In the genomic region with DNA sequence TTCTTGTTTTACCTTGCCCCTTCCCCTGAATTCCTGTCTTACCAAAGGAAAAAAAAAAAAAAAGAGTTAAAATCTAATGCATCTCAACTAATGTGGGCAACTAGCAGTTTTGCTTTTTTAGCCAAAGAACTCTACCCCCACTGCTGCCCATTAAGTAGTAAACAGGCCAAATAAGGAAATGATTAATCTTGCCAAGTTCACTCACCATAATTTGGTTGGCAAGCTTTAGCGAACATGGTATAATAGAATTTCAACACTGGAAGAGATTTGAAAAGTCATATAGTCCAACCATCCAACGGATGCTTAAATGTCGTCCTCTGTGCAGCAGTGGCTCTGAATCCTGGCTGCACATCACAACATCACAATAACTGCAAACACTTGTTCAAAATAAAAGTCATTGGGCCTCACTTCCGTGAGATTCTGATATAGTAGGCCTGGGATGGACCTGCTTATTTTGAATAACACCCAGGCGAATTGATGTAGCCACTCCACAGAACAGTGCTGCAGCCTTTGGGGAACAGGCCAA, we compare ENCODE assay signal across 12 cellular contexts.
"Had no signal": no experiment of that assay in that cellular context is flagged by ENCODE, and none has a peak within 500 bp of the region (broad histone marks: within the 10 kb centered on the region; RNA-seq: fewer than 3 reads in every experiment).

No MANE protein-coding gene starts in this region.

- H3K9me3 ChIP-seq: mucosa of descending colon had no signal

- DNase-seq: activated CD4-positive, alpha-beta T cell treated with anti-CD3 and anti-CD28 coated beads, Interleukin-2, amount 50 U/mL, for 4 hours; activated CD4-positive, CD25-positive, alpha-beta regulatory T cell treated with anti-CD3 and anti-CD28 coated beads, Interleukin-2, amount 50 U/mL, for 72 hours; activated effector memory CD4-positive, alpha-beta T cell treated with Interleukin-2 at 50 U/mL for 16 hours; activated T-cell treated with anti-CD3 and anti-CD28 coated beads, Interleukin-2, amount 50 U/mL, for 24 hours; effector CD8-positive, alpha-beta T cell; left colon; mucosa of descending colon; naive thymus-derived CD8-positive, alpha-beta T cell; stimulated activated CD4-positive, alpha-beta T cell treated with anti-CD3 and anti-CD28 coated beads, Interleukin-2, amount 100 ng/mL, for 48 hours; stimulated activated naive CD4-positive, alpha-beta T cell treated with Interleukin-2 at 50 U/mL for 16 hours; T-helper 2 cell had no signal

- ATAC-seq: naive thymus-derived CD8-positive, alpha-beta T cell had no signal

- H3K27ac ChIP-seq: epithelial cell of prostate had no signal

- H3K4me3 ChIP-seq: mucosa of descending colon had no signal
